8 cellular contexts compared by ENCODE assay signal in the genomic region with DNA sequence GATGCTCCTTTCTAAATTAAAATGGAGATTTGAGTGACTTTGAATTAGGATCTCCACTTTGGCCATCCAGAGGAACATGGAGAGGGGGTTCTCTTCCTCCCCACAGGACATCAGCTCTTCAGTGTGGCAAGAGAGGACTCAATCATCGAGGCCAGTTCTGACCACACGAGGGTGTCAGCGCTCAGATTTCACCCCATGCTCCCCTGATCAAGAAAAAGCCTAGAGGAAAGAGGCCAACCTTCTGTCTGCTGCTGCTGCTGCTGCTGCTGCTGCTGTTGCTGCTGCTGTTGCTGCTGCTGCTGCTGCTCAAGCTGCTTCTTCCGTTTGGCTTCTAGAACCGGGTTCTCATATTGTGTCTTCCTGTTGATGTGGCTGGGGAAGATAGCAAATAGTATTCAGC.
A peak's percentile ranks its signal among the peaks of the same experiment; 100 is the strongest.
DNase-seq lines count a peak whose midpoint lies in the region; ATAC-seq, FAIRE-seq and TF ChIP-seq lines count a peak whose summit lies in the region.

No MANE protein-coding gene starts in this region.

- ATAC-seq in PC-3 (peak; percentile 89), HG03175 (IDR thresholded peaks at IDR 0.05; ENCODE audit: unreplicated experiment) (no peak), HG02885 (IDR thresholded peaks at IDR 0.05; ENCODE audit: poor library complexity, unreplicated experiment) (no peak)

- no peak for TF ChIP-seq POLR2A in H54 (IDR thresholded peaks at IDR 0.05; ENCODE audit: low read depth, low read length)

- no TSS peak for BruUV-seq in PC-3 (replicated peaks; lab: Mats Ljungman, UMichigan)

- intact Hi-C loops in PC-3 (cut with micrococcal nuclease), result loop anchor here (1.0 to 10.0 kb wide), 3 partner anchors 135 to 293 kb away; no protein-coding TSS in a partner anchor

- TF ChIP-seq CTCF in AG10803 (conservative IDR thresholded peaks at IDR 0.05; ENCODE audit: low read length) (peak; percentile 68), PC-3 (conservative IDR thresholded peaks at IDR 0.05; ENCODE audit: low read depth, low read length) (peak; percentile 43), epithelial cell of esophagus (IDR thresholded peaks at IDR 0.05; ENCODE audit: insufficient read depth, low read depth, low read length, missing control alignments) (peak; percentile 70)

- peak; percentile 15 for FAIRE-seq in H54 (lab: Jason Lieb, UNC)

- H3K27me3 ChIP-seq in PC-3 (ENCODE audit: low read length), result no peaks in the 10 kb centered on the region

- no peak overlapping the region for H3K27ac ChIP-seq in PC-3 (ENCODE audit: low read length)

- H3K4me1 ChIP-seq in PC-3 (ENCODE audit: insufficient read depth, low read length), result no peaks in the 10 kb centered on the region

- H4K20me1 ChIP-seq in PC-3 (ENCODE audit: low read length), result no peaks in the 10 kb centered on the region

- no peaks in the 10 kb centered on the region for H3F3A ChIP-seq in PC-3 (ENCODE audit: low read length, unreplicated experiment)

- H3K4me2 ChIP-seq in PC-3 (ENCODE audit: low read length), result no peak overlapping the region

- no peak overlapping the region for H3K9ac ChIP-seq in PC-3 (ENCODE audit: low read length)

- DNase-seq in AG10803 (ENCODE audit: low read depth) (peak; percentile 63), H54 (ENCODE audit: insufficient read length, low spot score) (peak; percentile 23), PC-3 (peak; percentile 43), epithelial cell of esophagus (ENCODE audit: low read depth) (peak; percentile 62), mucosa of gallbladder (ENCODE audit: low spot score) (peak; percentile 37), cortex of kidney (lab: John Stamatoyannopoulos, UW) (no peak)

- H3K4me3 ChIP-seq in AG10803 (ENCODE audit: low read length), result no peak overlapping the region
- no peak overlapping the region for H3K4me3 ChIP-seq in PC-3 (ENCODE audit: low read length)
- no peak overlapping the region for H3K4me3 ChIP-seq in epithelial cell of esophagus (ENCODE audit: low read length)

- no peaks in the 10 kb centered on the region for H3K9me3 ChIP-seq in PC-3 (ENCODE audit: low read length)

- POLR2A ChIA-PET in PC-3 (lab: Charles Lee; ENCODE audit: unreplicated experiment), result no interaction called here

- no peak overlapping the region for H2AFZ ChIP-seq in PC-3 (ENCODE audit: low read length)

- H3K79me2 ChIP-seq in PC-3 (ENCODE audit: low read length), result no peaks in the 10 kb centered on the region

- no peaks in the 10 kb centered on the region for H3K9me2 ChIP-seq in PC-3 (replicated peaks; ENCODE audit: low read length)

- CTCF ChIA-PET in PC-3 (lab: Charles Lee), result interaction anchor here (0.5 to 1.2 kb wide), 8 partner anchors 57 to 314 kb away, joined by 3 to 12 read pairs (median 4); no protein-coding TSS in a partner anchor

- no peaks in the 10 kb centered on the region for H3K36me3 ChIP-seq in PC-3 (ENCODE audit: low read depth, low read length)
